Comparison of ENCODE assay signal across 16 cellular contexts in genomic region chr3:38560284-38560683, GRCh38.
DNase-seq lines count a peak whose midpoint lies in the region; ATAC-seq and TF ChIP-seq lines count a peak whose summit lies in the region.
"Had no signal": no experiment of that assay in that cellular context is flagged by ENCODE, and none has a peak within 500 bp of the region (broad histone marks: within the 10 kb centered on the region; RNA-seq: fewer than 3 reads in every experiment).

No MANE protein-coding gene starts in this region.

- H2BK15ac ChIP-seq in neuronal stem cell (ENCODE audit: low read length), result no peak overlapping the region

- H3K4me3 ChIP-seq in DND-41 (ENCODE audit: low read depth in 1 of 2, low read length in 2 of 2) (no peak overlapping the region), GM12875 (ENCODE audit: low read depth, low read length) (no peak overlapping the region), cardiac fibroblast (replicated peaks in 1 of 2; ENCODE audit: low read depth in 2 of 2, low read length in 2 of 2) (no peak overlapping the region), neuronal stem cell (ENCODE audit: low read length in 2 of 2) (no peak overlapping the region)
- H3K4me3 ChIP-seq: GM23248, mucosa of descending colon, SK-N-MC, thoracic aorta had no signal

- peaks cover 2% of the 10 kb centered on the region for H3K27me3 ChIP-seq in DND-41 (ENCODE audit: insufficient read depth, low read length, poor library complexity)
- peaks cover 0 to 15% (median 0%) of the 10 kb centered on the region in 3 experiments for H3K27me3 ChIP-seq in neuronal stem cell (ENCODE audit: control insufficient read depth in 3 of 3, insufficient read depth in 3 of 3, low read depth in 1 of 3, low read length in 3 of 3)

- ATAC-seq in DND-41 (ENCODE audit: insufficient read depth, low read depth), result peak; percentile 35; the same call in 1 of the 3 replicates
- no peak for ATAC-seq in HG03565 (IDR thresholded peaks at IDR 0.05; ENCODE audit: unreplicated experiment)
- ATAC-seq: mucosa of descending colon had no signal

- H3K4ac ChIP-seq in neuronal stem cell (ENCODE audit: low read length), result no peak overlapping the region

- WGBS in neuronal stem cell (ENCODE audit: extremely low coverage in 2 of 2, insufficient read length in 2 of 2, insufficient replicate concordance in 1 of 2), 2 donors, result no CpG with 5 or more reads among the region's 6 CpGs

- no peak overlapping the region for H2BK12ac ChIP-seq in neuronal stem cell (ENCODE audit: low read length)

- H2BK5ac ChIP-seq in neuronal stem cell (ENCODE audit: low read length), result no peak overlapping the region

- no peak overlapping the region for H4K8ac ChIP-seq in neuronal stem cell (ENCODE audit: low read depth, low read length)

- no peaks in the 10 kb centered on the region for H3K79me2 ChIP-seq in DND-41 (ENCODE audit: insufficient read depth, low read length)

- H4K91ac ChIP-seq in neuronal stem cell (ENCODE audit: low read depth, low read length, poor library complexity), result no peak overlapping the region

- H3K18ac ChIP-seq in neuronal stem cell (ENCODE audit: low read length), result no peak overlapping the region

- peak overlapping the region; percentile 73 for H3K14ac ChIP-seq in neuronal stem cell (ENCODE audit: low read length)

- no peaks in the 10 kb centered on the region for H4K20me1 ChIP-seq in DND-41 (ENCODE audit: insufficient read depth, low read length)

- H2AK5ac ChIP-seq in neuronal stem cell (ENCODE audit: low read depth, low read length), result no peak overlapping the region

- H2AFZ ChIP-seq in DND-41 (ENCODE audit: low read depth, low read length) (no peak overlapping the region), neuronal stem cell (ENCODE audit: low read length) (no peak overlapping the region)
- H2AFZ ChIP-seq: GM23248 had no signal

- H3K9me3 ChIP-seq in DND-41 (ENCODE audit: insufficient read depth, low read length, severe bottlenecking) (no peaks in the 10 kb centered on the region), neuronal stem cell (replicated peaks in 1 of 2; ENCODE audit: control insufficient read depth in 2 of 2, insufficient read depth in 1 of 2, low read depth in 1 of 2, low read length in 2 of 2) (peaks cover 0 to 2% of the 10 kb centered on the region in 2 donors)
- H3K9me3 ChIP-seq: mucosa of descending colon, thoracic aorta had no signal

- no peaks in the 10 kb centered on the region for H3K79me1 ChIP-seq in neuronal stem cell (ENCODE audit: low read depth, low read length)

- H3K4me1 ChIP-seq in DND-41 (ENCODE audit: insufficient read depth, low read length) (no peaks in the 10 kb centered on the region), neuronal stem cell (ENCODE audit: control insufficient read depth in 2 of 2, insufficient read depth in 1 of 2, low read depth in 1 of 2, low read length in 2 of 2) (no peaks in the 10 kb centered on the region)

- H2BK120ac ChIP-seq in neuronal stem cell (ENCODE audit: low read depth, low read length), result no peak overlapping the region

- no peaks in the 10 kb centered on the region for H3K36me3 ChIP-seq in DND-41 (ENCODE audit: insufficient read depth, low read length)
- H3K36me3 ChIP-seq in neuronal stem cell (replicated peaks in 1 of 2; ENCODE audit: control insufficient read depth in 2 of 2, insufficient read depth in 2 of 2, low read length in 2 of 2), result no peaks in the 10 kb centered on the region
- H3K36me3 ChIP-seq: thoracic aorta had no signal

- H3K27ac ChIP-seq in DND-41 (ENCODE audit: low read length) (no peak overlapping the region), neuronal stem cell (replicated peaks; ENCODE audit: low read length) (no peak overlapping the region)
- H3K27ac ChIP-seq: GM23248, SK-N-MC, thoracic aorta had no signal

- no peak overlapping the region for H3K23ac ChIP-seq in neuronal stem cell (ENCODE audit: low read depth, low read length, poor library complexity)

- TF ChIP-seq CTCF in DND-41 (IDR thresholded peaks at IDR 0.05; ENCODE audit: borderline replicate concordance, extremely low read depth, low read length, poor library complexity, severe bottlenecking), result peak; percentile 10
- TF ChIP-seq CTCF in GM12875 (IDR thresholded peaks at IDR 0.05; ENCODE audit: borderline replicate concordance, insufficient read depth, low read depth, low read length), result peak; percentile 33; the same call in 1 of the 2 replicates
- TF ChIP-seq CTCF in cardiac fibroblast (IDR thresholded peaks at IDR 0.05; ENCODE audit: low read depth, low read length), result peak; percentile 19

- H3K4me2 ChIP-seq in DND-41 (ENCODE audit: insufficient read depth, low read length) (no peak overlapping the region), neuronal stem cell (ENCODE audit: insufficient read depth, low read length, poor library complexity, severe bottlenecking) (no peak overlapping the region)

- no peak overlapping the region for H3K9ac ChIP-seq in DND-41 (ENCODE audit: low read depth, low read length)
- no peak overlapping the region for H3K9ac ChIP-seq in neuronal stem cell (ENCODE audit: low read depth, low read length, poor library complexity)
- H3K9ac ChIP-seq: GM23248 had no signal

- DNase-seq in DND-41 (no peak), cardiac fibroblast (ENCODE audit: low read depth in 2 of 2) (no peak), neuronal stem cell (ENCODE audit: low spot score) (no peak), HCEC 1CT (no peak), globus pallidus (ENCODE audit: low spot score) (no peak)
- no peak for DNase-seq in activated naive CD4-positive, alpha-beta T cell treated with anti-CD3 and anti-CD28 coated beads, Interleukin-2, amount 50 U/mL, for 16 hours
- DNase-seq: DMS79 treated with DMSO at 0.1 percent for 48 hours; erythroblast; GM23248; mucosa of descending colon; NCI-H748 treated with DMSO at 0.1 percent for 48 hours; stimulated activated CD4-positive, alpha-beta T cell treated with anti-CD3 and anti-CD28 coated beads, Interleukin-15, amount 100 ng/mL, for 24 hours had no signal
